8 cellular contexts compared by ENCODE assay signal in the genomic region with DNA sequence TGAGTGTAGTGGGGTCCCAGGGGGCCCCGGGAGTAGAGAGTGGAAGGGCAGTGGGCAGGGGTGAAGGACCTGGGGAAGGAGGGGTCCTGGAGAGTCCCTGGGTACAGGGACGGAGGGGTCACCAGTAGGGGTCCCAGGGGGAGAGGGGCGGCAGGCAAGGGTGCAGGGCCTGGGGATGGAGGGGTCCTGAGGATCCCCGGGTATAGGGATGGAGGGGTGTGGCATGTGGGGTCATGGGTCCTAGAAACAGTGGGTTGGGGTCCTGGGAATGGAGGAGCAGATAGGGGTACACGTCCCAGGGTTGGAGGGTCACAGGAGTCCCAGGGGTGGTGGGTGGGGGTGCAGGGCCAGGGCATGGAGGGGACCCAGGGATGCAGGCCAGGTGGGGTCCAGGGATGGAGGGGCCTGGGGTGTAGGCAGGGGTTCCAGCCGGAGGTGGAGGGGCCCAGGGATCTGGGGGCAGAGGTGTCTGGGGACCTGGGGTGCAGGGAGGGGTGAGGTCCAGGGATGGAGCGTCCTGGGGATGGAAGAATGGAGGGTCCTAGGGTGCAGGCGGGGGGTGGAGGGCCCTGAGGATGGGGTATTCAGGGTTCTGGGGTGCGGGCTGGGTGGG.
DNase-seq lines count a peak whose midpoint lies in the region; TF ChIP-seq lines count a peak whose summit lies in the region.

No MANE protein-coding gene starts in this region.

- H2AFZ ChIP-seq in Loucy (ENCODE audit: low read length): no peak overlapping the region

- peaks cover 13% of the 10 kb centered on the region for H3K4me1 ChIP-seq in Loucy (ENCODE audit: insufficient read depth, low read length, poor library complexity, severe bottlenecking)
- peaks cover 6% of the 10 kb centered on the region for H3K4me1 ChIP-seq in effector memory CD4-positive, alpha-beta T cell (ENCODE audit: control insufficient read depth, insufficient read depth, low read length, poor library complexity, severe bottlenecking)

- H3K9ac ChIP-seq in Loucy (ENCODE audit: low read depth, low read length, poor library complexity, severe bottlenecking): peak overlapping the region; percentile 94

- peaks cover 11% of the 10 kb centered on the region for H3K4me1 Mint-ChIP-seq in nephron progenitor cell

- H3K4me3 ChIP-seq in AG10803 (ENCODE audit: low read length) (peak overlapping the region; percentile 72), Loucy (ENCODE audit: low read length, poor library complexity, severe bottlenecking) (peak overlapping the region; percentile 91), coronary artery (peak overlapping the region; percentile 97)
- no peak overlapping the region for H3K4me3 ChIP-seq in effector memory CD4-positive, alpha-beta T cell (ENCODE audit: insufficient read depth, low read depth, low read length, poor library complexity, severe bottlenecking)

- no peaks in the 10 kb centered on the region for H3K9me3 ChIP-seq in Loucy (ENCODE audit: insufficient read depth, low read depth, low read length)
- no peaks in the 10 kb centered on the region for H3K9me3 ChIP-seq in effector memory CD4-positive, alpha-beta T cell (ENCODE audit: control insufficient read depth, low read length)

- no peaks in the 10 kb centered on the region for H3K36me3 ChIP-seq in Loucy (ENCODE audit: insufficient read depth, low read length)
- H3K36me3 ChIP-seq in effector memory CD4-positive, alpha-beta T cell (ENCODE audit: control insufficient read depth, insufficient read depth, low read length): no peaks in the 10 kb centered on the region

- H3K36me3 Mint-ChIP-seq in nephron progenitor cell (ENCODE audit: low read depth): peaks cover 29% of the 10 kb centered on the region

- H3K27ac ChIP-seq in coronary artery: peak overlapping the region; percentile 4 to 91
- H3K27ac ChIP-seq in effector memory CD4-positive, alpha-beta T cell (ENCODE audit: insufficient read depth, low read length, poor library complexity, severe bottlenecking): no peak overlapping the region

- peak overlapping the region; percentile 71 for H3K4me3 Mint-ChIP-seq in nephron progenitor cell

- peak overlapping the region; percentile 89 for H3K4me2 ChIP-seq in Loucy (ENCODE audit: low read depth, low read length, poor library complexity, severe bottlenecking)

- no peaks in the 10 kb centered on the region for H3K27me3 Mint-ChIP-seq in nephron progenitor cell (ENCODE audit: low read depth, poor library complexity)

- H3K27ac Mint-ChIP-seq in nephron progenitor cell: no peak overlapping the region

- H4K20me1 ChIP-seq in Loucy (ENCODE audit: insufficient read depth, low read length, poor library complexity, severe bottlenecking): peaks cover 25% of the 10 kb centered on the region

- H3F3A ChIP-seq in Loucy (ENCODE audit: low read depth): no peaks in the 10 kb centered on the region

- H3K79me2 ChIP-seq in Loucy (ENCODE audit: insufficient read depth, low read length): peaks cover 67% of the 10 kb centered on the region

- H3K9me2 ChIP-seq in Loucy (replicated peaks; ENCODE audit: low read depth, low read length): no peaks in the 10 kb centered on the region

- no peak for DNase-seq in AG10803 (ENCODE audit: low read depth)
- no peak for DNase-seq in coronary artery (ENCODE audit: low spot score)
- DNase-seq in nephron progenitor cell: no peak
- no peak for DNase-seq in effector memory CD4-positive, alpha-beta T cell
- DNase-seq in GM20000 (ENCODE audit: low spot score): no peak
- DNase-seq in NCI-H1105 (lab: John Stamatoyannopoulos, UW): no peak
- no peak for DNase-seq in activated gamma-delta T cell treated with Interleukin-2 at 50 U/mL for 16 hours

- no peaks in the 10 kb centered on the region for H3K27me3 ChIP-seq in Loucy (ENCODE audit: insufficient read depth, low read length, poor library complexity, severe bottlenecking)
- H3K27me3 ChIP-seq in effector memory CD4-positive, alpha-beta T cell (replicated peaks; ENCODE audit: control insufficient read depth, insufficient read depth, low read length, poor library complexity, severe bottlenecking): no peaks in the 10 kb centered on the region

- H3K9me3 Mint-ChIP-seq in nephron progenitor cell: peaks cover 14% of the 10 kb centered on the region

- TF ChIP-seq CTCF in AG10803 (conservative IDR thresholded peaks at IDR 0.05; ENCODE audit: low read length) (no peak), Loucy (conservative IDR thresholded peaks at IDR 0.05; ENCODE audit: low read length) (no peak), coronary artery (IDR thresholded peaks at IDR 0.05) (no peak), nephron progenitor cell (IDR thresholded peaks at IDR 0.05) (no peak), GM20000 (IDR thresholded peaks at IDR 0.05; ENCODE audit: extremely low read depth, missing control alignments) (no peak)
